1 cellular context compared by ENCODE assay signal in the genomic region with DNA sequence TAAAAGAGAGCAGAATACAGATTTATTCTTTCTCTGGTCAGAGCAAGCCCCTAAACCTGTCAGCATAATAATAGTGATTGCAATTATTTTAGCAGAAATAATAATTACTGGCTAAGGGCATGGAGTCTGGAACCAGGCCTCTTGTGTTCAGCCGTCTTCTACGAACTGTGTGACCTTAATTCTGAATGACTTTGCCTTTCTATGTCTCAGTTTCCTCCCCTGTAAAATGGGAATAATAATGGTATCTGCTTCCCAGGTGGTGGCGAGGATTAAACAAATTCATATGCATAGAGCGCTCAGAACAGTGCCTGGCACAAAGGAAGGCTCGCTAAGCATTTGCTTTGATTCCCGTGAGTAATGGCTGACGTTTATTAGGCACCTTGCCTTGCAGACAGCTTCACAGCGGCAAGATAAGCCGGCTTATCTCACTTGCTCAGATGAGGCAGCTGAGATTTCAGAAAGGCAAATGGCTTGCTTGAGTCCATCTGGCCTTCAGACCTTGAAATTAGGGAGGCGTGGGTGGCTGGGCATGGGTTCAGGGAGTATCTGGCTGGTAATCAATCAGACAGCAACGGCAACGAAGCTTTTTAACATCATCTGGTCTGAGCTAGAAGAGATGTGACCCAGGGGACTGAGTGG.
TF ChIP-seq lines count a peak whose summit lies in the region.

No MANE protein-coding gene starts in this region.

TF ChIP-seq in K562, 482 proteins besides CTCF, POLR2A, EP300 and RAD21 (continued from another document):
- TF ChIP-seq ESRRA (IDR thresholded peaks at IDR 0.05; ENCODE audit: borderline replicate concordance, low read depth) (0 out of 2 replicates have a peak, but pooled peaks have one; percentile 33), KDM1A (IDR thresholded peaks at IDR 0.05) (peak; percentile 97), TEAD4 (IDR thresholded peaks at IDR 0.05; ENCODE audit: low read length) (peak; percentile 91), TEAD4 (CRISPR knock-in tag; IDR thresholded peaks at IDR 0.05; ENCODE audit: borderline replicate concordance) (no peak), CBFA2T3 (IDR thresholded peaks at IDR 0.05) (peak; percentile 92), DPF2 (IDR thresholded peaks at IDR 0.05) (peak; percentile 26; the same call in 1 of the 2 replicates), KLF16 (IDR thresholded peaks at IDR 0.05) (peak; percentile 90), FOXO4 (CRISPR knock-in tag; IDR thresholded peaks at IDR 0.05) (no peak), CBFA2T2 (conservative IDR thresholded peaks at IDR 0.05) (peak; percentile 86), CBX2 (IDR thresholded peaks at IDR 0.05; ENCODE audit: insufficient read depth, low read length, poor library complexity, severe bottlenecking) (no peak), CREM (IDR thresholded peaks at IDR 0.05; ENCODE audit: low read depth) (peak; percentile 52), ZKSCAN8 (CRISPR knock-in tag; IDR thresholded peaks at IDR 0.05) (0 out of 2 replicates have a peak, but pooled peaks have one; percentile 48), ZMIZ1 (IDR thresholded peaks at IDR 0.05; ENCODE audit: low read depth in 2 of 2, low read length in 2 of 2) (0 out of 4 replicates have a peak, but pooled peaks of 1 of the 2 experiments have one; percentile 25), DNMT1 (IDR thresholded peaks at IDR 0.05) (no peak), STAT5A (IDR thresholded peaks at IDR 0.05; ENCODE audit: borderline replicate concordance, low read length) (peak; percentile 56; the same call in 1 of the 2 replicates), ZNF143 (CRISPR knock-in tag; IDR thresholded peaks at IDR 0.05) (no peak), HDAC1 (IDR thresholded peaks at IDR 0.05) (peak in 1 of 2 experiments; percentile 87; a peak in 2 of 4 replicates), TAL1 (IDR thresholded peaks at IDR 0.05) (peak; percentile 72), SMARCE1 (IDR thresholded peaks at IDR 0.05) (0 out of 2 replicates have a peak, but pooled peaks have one; percentile 20), TCF3 (CRISPR knock-in tag; IDR thresholded peaks at IDR 0.05) (peak; percentile 52), DIDO1 (tag; IDR thresholded peaks at IDR 0.05; ENCODE audit: low read depth) (no peak), GATA2 (CRISPR knock-in tag; IDR thresholded peaks at IDR 0.05) (0 out of 2 replicates have a peak, but pooled peaks have one; percentile 43), PKNOX1 (IDR thresholded peaks at IDR 0.05) (peak; percentile 44; the same call in 1 of the 2 replicates), MTA2 (IDR thresholded peaks at IDR 0.05; ENCODE audit: low read depth) (peak; percentile 42; the same call in 1 of the 2 replicates), YY1 (IDR thresholded peaks at IDR 0.05; ENCODE audit: borderline replicate concordance in 1 of 3, control insufficient read depth in 1 of 3, extremely low read depth in 1 of 3, insufficient read depth in 3 of 3, insufficient read length in 1 of 3, insufficient replicate concordance in 2 of 3, low read depth in 1 of 3, low read length in 2 of 3) (peak in 1 of 3 experiments; percentile 18), NFIC (IDR thresholded peaks at IDR 0.05) (peak; percentile 50; the same call in 1 of the 2 replicates), PML (IDR thresholded peaks at IDR 0.05; ENCODE audit: low read length) (peak; percentile 61; the same call in 1 of the 2 replicates), HDAC2 (IDR thresholded peaks at IDR 0.05) (peak; percentile 73), EGR1 (conservative IDR thresholded peaks at IDR 0.05) (peak; percentile 73), NCOR1 (IDR thresholded peaks at IDR 0.05) (peak; percentile 59), MEIS2 (IDR thresholded peaks at IDR 0.05; ENCODE audit: partially characterized antibody) (peak; percentile 65), BCOR (IDR thresholded peaks at IDR 0.05) (peak; percentile 36; the same call in 1 of the 2 replicates)
- TF ChIP-seq, protein P1, sequence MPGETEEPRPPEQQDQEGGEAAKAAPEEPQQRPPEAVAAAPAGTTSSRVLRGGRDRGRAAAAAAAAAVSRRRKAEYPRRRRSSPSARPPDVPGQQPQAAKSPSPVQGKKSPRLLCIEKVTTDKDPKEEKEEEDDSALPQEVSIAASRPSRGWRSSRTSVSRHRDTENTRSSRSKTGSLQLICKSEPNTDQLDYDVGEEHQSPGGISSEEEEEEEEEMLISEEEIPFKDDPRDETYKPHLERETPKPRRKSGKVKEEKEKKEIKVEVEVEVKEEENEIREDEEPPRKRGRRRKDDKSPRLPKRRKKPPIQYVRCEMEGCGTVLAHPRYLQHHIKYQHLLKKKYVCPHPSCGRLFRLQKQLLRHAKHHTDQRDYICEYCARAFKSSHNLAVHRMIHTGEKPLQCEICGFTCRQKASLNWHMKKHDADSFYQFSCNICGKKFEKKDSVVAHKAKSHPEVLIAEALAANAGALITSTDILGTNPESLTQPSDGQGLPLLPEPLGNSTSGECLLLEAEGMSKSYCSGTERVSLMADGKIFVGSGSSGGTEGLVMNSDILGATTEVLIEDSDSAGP (CRISPR knock-in tag; IDR thresholded peaks at IDR 0.05): no peak
- TF ChIP-seq, protein P2, sequence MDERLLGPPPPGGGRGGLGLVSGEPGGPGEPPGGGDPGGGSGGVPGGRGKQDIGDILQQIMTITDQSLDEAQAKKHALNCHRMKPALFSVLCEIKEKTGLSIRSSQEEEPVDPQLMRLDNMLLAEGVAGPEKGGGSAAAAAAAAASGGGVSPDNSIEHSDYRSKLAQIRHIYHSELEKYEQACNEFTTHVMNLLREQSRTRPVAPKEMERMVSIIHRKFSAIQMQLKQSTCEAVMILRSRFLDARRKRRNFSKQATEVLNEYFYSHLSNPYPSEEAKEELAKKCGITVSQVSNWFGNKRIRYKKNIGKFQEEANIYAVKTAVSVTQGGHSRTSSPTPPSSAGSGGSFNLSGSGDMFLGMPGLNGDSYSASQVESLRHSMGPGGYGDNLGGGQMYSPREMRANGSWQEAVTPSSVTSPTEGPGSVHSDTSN (CRISPR knock-in tag; IDR thresholded peaks at IDR 0.05; ENCODE audit: low read depth): no peak
- TF ChIP-seq, protein P2 (tag; conservative IDR thresholded peaks at IDR 0.05; ENCODE audit: low read depth): peak; percentile 33; the same call in 1 of the 2 replicates
TF ChIP-seq in K562: peak in this region for 32.
